Comparison of ENCODE assay signal across 15 cellular contexts in genomic region chr14:39219075-39219499, GRCh38. TPM values are rescaled to one million over a fixed set of nuclear protein-coding genes. Genes with fewer than 3 reads are reported as not detected.
A peak's percentile ranks its signal among the peaks of the same experiment; 100 is the strongest.
DNase-seq lines count a peak whose midpoint lies in the region; ATAC-seq and TF ChIP-seq lines count a peak whose summit lies in the region.
"Had no signal": no experiment of that assay in that cellular context is flagged by ENCODE, and none has a peak within 500 bp of the region (broad histone marks: within the 10 kb centered on the region; RNA-seq: fewer than 3 reads in every experiment).

No MANE protein-coding gene starts in this region.

- intact Hi-C loops in mammary epithelial cell (cut with micrococcal nuclease) = loop anchor here (5.0 kb wide), 1 partner anchor 42 kb away; the partner anchor contains the start of gene PNN
- intact Hi-C loops in activated CD4-positive, alpha-beta memory T cell treated with anti-CD3 and anti-CD28 coated beads for 36 hours (cut with micrococcal nuclease) = no loop called here

- CTCF ChIA-PET in mammary epithelial cell (lab: Charles Lee; ENCODE audit: low non-redundant PET) = no interaction called here
- CTCF ChIA-PET in activated CD4-positive, alpha-beta memory T cell treated with anti-CD3 and anti-CD28 coated beads for 36 hours (lab: Charles Lee) = no interaction called here

- no peak overlapping the region for H3K27ac Mint-ChIP-seq in activated CD4-positive, alpha-beta memory T cell treated with anti-CD3 and anti-CD28 coated beads for 36 hours
- H3K27ac Mint-ChIP-seq: mesothelial cell of epicardium; stimulated activated naive B cell treated with anti-CD40 and anti-IgM and Interleukin-4, amounts not matched to agents 10 μg/mL and 1 μg/mL and 100 μg/mL, for 72 hours had no signal

- ATAC-seq in GM18868 (IDR thresholded peaks at IDR 0.05; ENCODE audit: unreplicated experiment) = no peak
- ATAC-seq: activated T-cell treated with anti-CD3 and anti-CD28 coated beads, Interleukin-2, amount 50 U/mL, for 4 hours; Right ventricle myocardium inferior had no signal

- H3K9me3 Mint-ChIP-seq in activated CD4-positive, alpha-beta memory T cell treated with anti-CD3 and anti-CD28 coated beads for 36 hours = no peaks in the 10 kb centered on the region
- H3K9me3 Mint-ChIP-seq: stimulated activated naive B cell treated with anti-CD40 and anti-IgM and Interleukin-4, amounts not matched to agents 10 μg/mL and 1 μg/mL and 100 μg/mL, for 72 hours had no signal

- no peak for TF ChIP-seq CTCF in GM12865 (IDR thresholded peaks at IDR 0.05; ENCODE audit: insufficient read depth, low read depth, low read length, missing control alignments)
- TF ChIP-seq CTCF in mammary epithelial cell (conservative IDR thresholded peaks at IDR 0.05 in 1 of 2, IDR thresholded peaks at IDR 0.05 in 1 of 2; ENCODE audit: extremely low read depth in 1 of 2, insufficient read depth in 1 of 2, low read depth in 1 of 2, low read length in 2 of 2) = no peak

- H2AFZ ChIP-seq in mammary epithelial cell (ENCODE audit: low read depth, low read length) = no peak overlapping the region

- H3K36me3 ChIP-seq in mammary epithelial cell (ENCODE audit: insufficient read depth, low read length) = no peaks in the 10 kb centered on the region

- no peaks in the 10 kb centered on the region for H3K79me2 ChIP-seq in mammary epithelial cell (ENCODE audit: insufficient read depth, low read length)

- 13% methylated on average over 3 of the region's 3 CpGs for WGBS in mammary epithelial cell (ENCODE audit: low coverage, missing lambda C conversion rate)

- POLR2A ChIA-PET in activated CD4-positive, alpha-beta memory T cell treated with anti-CD3 and anti-CD28 coated beads for 36 hours (lab: Charles Lee) = no interaction called here

- DNase-seq in GM12865 (ENCODE audit: low read depth) (peak; percentile 7), LHCN-M2 (ENCODE audit: low read depth) (peak; percentile 27), mammary epithelial cell (no peak), lung microvascular endothelial cell (ENCODE audit: low read depth in 2 of 2) (peak; percentile 88 to 93), HPDE6-E6E7 (ENCODE audit: extremely low spot score) (no peak)
- DNase-seq in activated CD4-positive, alpha-beta memory T cell treated with anti-CD3 and anti-CD28 coated beads for 36 hours = no peak
- DNase-seq in activated naive CD4-positive, alpha-beta T cell treated with anti-CD3 and anti-CD28 coated beads, Interleukin-2, amount 50 U/mL, for 16 hours = no peak
- DNase-seq: activated T-cell treated with anti-CD3 and anti-CD28 coated beads, Interleukin-2, amount 50 U/mL, for 4 hours; COR-L47; effector memory CD4-positive, alpha-beta T cell; NCI-H345; stimulated activated naive B cell treated with anti-CD40 and anti-IgM and Interleukin-4, amounts not matched to agents 10 μg/mL and 1 μg/mL and 100 μg/mL, for 72 hours had no signal

- H3K27me3 Mint-ChIP-seq in activated CD4-positive, alpha-beta memory T cell treated with anti-CD3 and anti-CD28 coated beads for 36 hours = no peaks in the 10 kb centered on the region

- no peak overlapping the region for H3K9ac ChIP-seq in mammary epithelial cell (ENCODE audit: insufficient read depth, low read length)

- peaks cover 18% of the 10 kb centered on the region for H3K4me1 Mint-ChIP-seq in activated CD4-positive, alpha-beta memory T cell treated with anti-CD3 and anti-CD28 coated beads for 36 hours (ENCODE audit: low read depth)

- peak overlapping the region; percentile 15 for H3K4me2 ChIP-seq in mammary epithelial cell (ENCODE audit: insufficient read depth, low read depth, low read length)

- H4K20me1 ChIP-seq in mammary epithelial cell (ENCODE audit: insufficient read depth, low read length) = no peaks in the 10 kb centered on the region

- in situ Hi-C loops in mammary epithelial cell (cut with MboI; ENCODE audit: low sequenced_read_pairs in 2 of 2) = no loop called here

- dilution Hi-C loops in mammary epithelial cell (cut with HindIII; ENCODE audit: low sequenced_read_pairs) = no loop called here

- no peak overlapping the region for H3K27ac ChIP-seq in mammary epithelial cell (ENCODE audit: insufficient read depth, low read depth, low read length)

- no peaks in the 10 kb centered on the region for H3K27me3 ChIP-seq in mammary epithelial cell (ENCODE audit: insufficient read depth, low read length)

- peaks cover 17% of the 10 kb centered on the region for H3K4me1 ChIP-seq in mammary epithelial cell (ENCODE audit: insufficient read depth, low read length)

- no peak overlapping the region for H3K4me3 Mint-ChIP-seq in activated CD4-positive, alpha-beta memory T cell treated with anti-CD3 and anti-CD28 coated beads for 36 hours
- H3K4me3 Mint-ChIP-seq: activated T-cell treated with anti-CD3 and anti-CD28 coated beads, Interleukin-2, amount 50 U/mL, for 4 hours; mesothelial cell of epicardium; stimulated activated naive B cell treated with anti-CD40 and anti-IgM and Interleukin-4, amounts not matched to agents 10 μg/mL and 1 μg/mL and 100 μg/mL, for 72 hours had no signal

- no peaks in the 10 kb centered on the region for H3K36me3 Mint-ChIP-seq in activated CD4-positive, alpha-beta memory T cell treated with anti-CD3 and anti-CD28 coated beads for 36 hours
- H3K36me3 Mint-ChIP-seq: mesothelial cell of epicardium; stimulated activated naive B cell treated with anti-CD40 and anti-IgM and Interleukin-4, amounts not matched to agents 10 μg/mL and 1 μg/mL and 100 μg/mL, for 72 hours had no signal

- no peaks in the 10 kb centered on the region for H3K9me3 ChIP-seq in mammary epithelial cell (replicated peaks; ENCODE audit: insufficient read depth, low read length)

- BruUV-seq in mammary epithelial cell (replicated peaks; lab: Mats Ljungman, UMichigan) = no TSS peak

- no peak overlapping the region for H3K4me3 ChIP-seq in GM12865 (ENCODE audit: low read depth, low read length)
- no peak overlapping the region for H3K4me3 ChIP-seq in mammary epithelial cell (replicated peaks in 1 of 3; ENCODE audit: insufficient read depth in 1 of 3, low read depth in 2 of 3, low read length in 3 of 3)

RNA-seq across cellular contexts. Expression of gene MIA2, which starts 14.6 kb away (rescaled TPM):
- total RNA-seq in LHCN-M2 (2014; rRNA removed) (11.1 and 11.3 TPM in 2 replicates), mammary epithelial cell (10 to 100 TPM; 39.0 to 39.3 TPM), lung microvascular endothelial cell (8.7 and 17.3 TPM in 2 replicates)
- 3.7 TPM for polyA plus RNA-seq in LHCN-M2 (2012)
- 13.7 TPM for polyA plus RNA-seq in mammary epithelial cell
- 22.0 TPM for polyA minus RNA-seq in mammary epithelial cell
- 10 to 100 TPM; 23.8 to 24.1 TPM for total RNA-seq in activated CD4-positive, alpha-beta memory T cell treated with anti-CD3 and anti-CD28 coated beads for 36 hours

RNA-seq across cellular contexts. Expression of gene PNN, which starts 44.0 kb away (rescaled TPM):
- total RNA-seq in LHCN-M2 (2014; rRNA removed) (27.5 and 32.2 TPM in 2 replicates), mammary epithelial cell (10 to 100 TPM; 12.7 to 68.9 TPM), lung microvascular endothelial cell (8.1 and 14.1 TPM in 2 replicates)
- polyA plus RNA-seq in LHCN-M2 (2012) = 17.2 TPM
- polyA plus RNA-seq in mammary epithelial cell = 12.3 TPM
- 24.3 TPM for polyA minus RNA-seq in mammary epithelial cell
- 10 to 100 TPM; 85.3 to 88.8 TPM for total RNA-seq in activated CD4-positive, alpha-beta memory T cell treated with anti-CD3 and anti-CD28 coated beads for 36 hours

RNA-seq across cellular contexts. Expression of gene TRAPPC6B, which starts 49.0 kb away (rescaled TPM):
- total RNA-seq in LHCN-M2 (2014; rRNA removed) (15.1 and 23.5 TPM in 2 replicates), mammary epithelial cell (10 to 100 TPM; 34.3 to 36.3 TPM), lung microvascular endothelial cell (17.7 and 23.6 TPM in 2 replicates)
- polyA plus RNA-seq in LHCN-M2 (2012) = 7.9 TPM
- 12.6 TPM for polyA plus RNA-seq in mammary epithelial cell
- polyA minus RNA-seq in mammary epithelial cell = 7.0 TPM
- total RNA-seq in activated CD4-positive, alpha-beta memory T cell treated with anti-CD3 and anti-CD28 coated beads for 36 hours = 10 to 100 TPM; 19.7 to 22.1 TPM

Comparison
In these comparisons a context has a peak if more than half of its experiments do, and no peak if none do; other contexts are left out.
1. DNase-seq: peak in GM12865 (single experiment), LHCN-M2 (single experiment) and lung microvascular endothelial cell (2 of 2); none in mammary epithelial cell (single experiment), HPDE6-E6E7 (single experiment), activated CD4-positive, alpha-beta memory T cell treated with anti-CD3 and anti-CD28 coated beads for 36 hours (single experiment) and activated naive CD4-positive, alpha-beta T cell treated with anti-CD3 and anti-CD28 coated beads, Interleukin-2, amount 50 U/mL, for 16 hours (single experiment).